33 cellular contexts compared by ENCODE assay signal in genomic region chr12:24881724-24882371, GRCh38.
"Had no signal": no experiment of that assay in that cellular context is flagged by ENCODE, and none has a peak within 500 bp of the region (broad histone marks: within the 10 kb centered on the region; RNA-seq: fewer than 3 reads in every experiment).

No MANE protein-coding gene starts in this region.

- H3K9me3 Mint-ChIP-seq: activated CD4-positive, alpha-beta memory T cell treated with anti-CD3 and anti-CD28 coated beads, Interleukin-2, amount 10 ng/mL, durations not matched to agents 7 days and 5 days; activated naive CD4-positive, alpha-beta T cell treated with anti-CD3 and anti-CD28 coated beads, Interleukin-2, amount 50 U/mL, for 24 hours; activated naive CD8-positive, alpha-beta T cell treated with anti-CD3 and anti-CD28 coated beads, Interleukin-2, amount 10 ng/mL, durations not matched to agents 7 days and 5 days had no signal

- DNase-seq: activated CD4-positive, alpha-beta memory T cell treated with anti-CD3 and anti-CD28 coated beads, Interleukin-2, amount 10 ng/mL, durations not matched to agents 7 days and 5 days; activated CD4-positive, alpha-beta T cell treated with anti-CD3 and anti-CD28 coated beads for 1 hour; activated CD4-positive, alpha-beta T cell treated with anti-CD3 and anti-CD28 coated beads for 48 hours; activated CD4-positive, CD25-positive, alpha-beta regulatory T cell; activated CD8-positive, alpha-beta memory T cell treated with anti-CD3 and anti-CD28 coated beads for 24 hours; activated CD8-positive, alpha-beta memory T cell treated with anti-CD3 and anti-CD28 coated beads, Interleukin-2, amount 10 ng/mL, durations not matched to agents 7 days and 5 days; activated CD8-positive, alpha-beta memory T cell treated with anti-CD3 and anti-CD28 coated beads, Interleukin-2, amount 50 U/mL, for 48 hours; activated effector memory CD4-positive, alpha-beta T cell treated with Interleukin-2 at 50 U/mL for 16 hours; activated naive CD4-positive, alpha-beta T cell treated with Interleukin-2 at 50 U/mL for 16 hours; activated naive CD8-positive, alpha-beta T cell treated with anti-CD3 and anti-CD28 coated beads, Interleukin-2, amount 10 ng/mL, durations not matched to agents 7 days and 5 days; activated T-cell treated with anti-CD3 and anti-CD28 coated beads, Interleukin-2, amount 50 U/mL, for 48 hours; amygdala; Kasumi-1; KG1; MG63; NCI-H1048; NCI-H1105 treated with DMSO at 0.1 percent for 48 hours; NCI-H1436; NCI-H1694 treated with DMSO at 0.1 percent for 48 hours; NCI-H2029; NCI-H345; NCI-H524 treated with DMSO at 0.1 percent for 48 hours; Peyer's patch; RPMI8226; SW 1271; T-helper 1 cell; T-helper 2 cell; T-helper 9 cell had no signal

- H3K36me3 ChIP-seq: ascending aorta, breast epithelium, Peyer's patch had no signal

- H3K4me3 Mint-ChIP-seq: activated CD4-positive, alpha-beta memory T cell treated with anti-CD3 and anti-CD28 coated beads, Interleukin-2, amount 10 ng/mL, durations not matched to agents 7 days and 5 days; activated CD8-positive, alpha-beta memory T cell treated with anti-CD3 and anti-CD28 coated beads, Interleukin-2, amount 10 ng/mL, durations not matched to agents 7 days and 5 days; activated naive CD4-positive, alpha-beta T cell treated with anti-CD3 and anti-CD28 coated beads, Interleukin-2, amount 50 U/mL, for 24 hours; activated naive CD8-positive, alpha-beta T cell treated with anti-CD3 and anti-CD28 coated beads, Interleukin-2, amount 10 ng/mL, durations not matched to agents 7 days and 5 days had no signal

- ATAC-seq: activated CD8-positive, alpha-beta memory T cell treated with anti-CD3 and anti-CD28 coated beads, Interleukin-2, amount 10 ng/mL, durations not matched to agents 7 days and 5 days; Right ventricle myocardium inferior had no signal

- H3K27me3 ChIP-seq: ascending aorta, breast epithelium, MG63, Peyer's patch had no signal

- H3K27ac Mint-ChIP-seq: activated CD4-positive, alpha-beta memory T cell treated with anti-CD3 and anti-CD28 coated beads, Interleukin-2, amount 10 ng/mL, durations not matched to agents 7 days and 5 days; activated CD8-positive, alpha-beta memory T cell treated with anti-CD3 and anti-CD28 coated beads, Interleukin-2, amount 10 ng/mL, durations not matched to agents 7 days and 5 days; activated naive CD4-positive, alpha-beta T cell treated with anti-CD3 and anti-CD28 coated beads, Interleukin-2, amount 50 U/mL, for 24 hours; activated naive CD8-positive, alpha-beta T cell treated with anti-CD3 and anti-CD28 coated beads, Interleukin-2, amount 10 ng/mL, durations not matched to agents 7 days and 5 days had no signal

- H3K4me1 ChIP-seq: ascending aorta, breast epithelium, Peyer's patch had no signal

- H3K36me3 Mint-ChIP-seq: activated naive CD4-positive, alpha-beta T cell treated with anti-CD3 and anti-CD28 coated beads, Interleukin-2, amount 50 U/mL, for 24 hours had no signal

- H3K4me3 ChIP-seq: ascending aorta, breast epithelium, MG63, Peyer's patch had no signal

- H3K27me3 Mint-ChIP-seq: activated CD4-positive, alpha-beta memory T cell treated with anti-CD3 and anti-CD28 coated beads, Interleukin-2, amount 10 ng/mL, durations not matched to agents 7 days and 5 days; activated CD8-positive, alpha-beta memory T cell treated with anti-CD3 and anti-CD28 coated beads, Interleukin-2, amount 10 ng/mL, durations not matched to agents 7 days and 5 days; activated naive CD8-positive, alpha-beta T cell treated with anti-CD3 and anti-CD28 coated beads, Interleukin-2, amount 10 ng/mL, durations not matched to agents 7 days and 5 days had no signal

- H3K27ac ChIP-seq: ascending aorta, breast epithelium, Peyer's patch, VCaP had no signal

- H3K9me3 ChIP-seq: ascending aorta, breast epithelium, MG63, Peyer's patch had no signal

- H3K4me1 Mint-ChIP-seq: activated CD4-positive, alpha-beta memory T cell treated with anti-CD3 and anti-CD28 coated beads, Interleukin-2, amount 10 ng/mL, durations not matched to agents 7 days and 5 days; activated CD8-positive, alpha-beta memory T cell treated with anti-CD3 and anti-CD28 coated beads, Interleukin-2, amount 10 ng/mL, durations not matched to agents 7 days and 5 days; activated naive CD4-positive, alpha-beta T cell treated with anti-CD3 and anti-CD28 coated beads, Interleukin-2, amount 50 U/mL, for 24 hours had no signal
